In genomic region chr1:225811622-225812487, GRCh38 we compare ENCODE assay signal across 8 cellular contexts. TPM values are rescaled to one million over a fixed set of nuclear protein-coding genes. Genes with fewer than 3 reads are reported as not detected.
DNase-seq lines count a peak whose midpoint lies in the region; ATAC-seq and TF ChIP-seq lines count a peak whose summit lies in the region.

No MANE protein-coding gene starts in this region.

- H3K4me3 ChIP-seq in ACC112 (ENCODE audit: low read depth, low read length) = peak overlapping the region; percentile 81
- H3K4me3 ChIP-seq in HFF-Myc (replicated peaks; ENCODE audit: low read depth, low read length) = no peak overlapping the region
- H3K4me3 ChIP-seq in choroid plexus epithelial cell (ENCODE audit: low read depth, low read length) = peak overlapping the region; percentile 75

- H3K36me3 Mint-ChIP-seq in stimulated activated naive B cell treated with anti-CD40 and anti-IgM and Interleukin-4, amounts not matched to agents 10 μg/mL and 1 μg/mL and 100 μg/mL, for 72 hours = no peaks in the 10 kb centered on the region
- no peaks in the 10 kb centered on the region for H3K36me3 Mint-ChIP-seq in activated T-cell treated with anti-CD3 and anti-CD28 coated beads, Interleukin-2, amount 50 U/mL, for 72 hours (ENCODE audit: insufficient read depth in 2 of 2)

- no peak overlapping the region for H2AFZ ChIP-seq in ACC112 (ENCODE audit: low read length, unreplicated experiment)

- TF ChIP-seq CTCF in HFF-Myc (IDR thresholded peaks at IDR 0.05; ENCODE audit: low read depth, low read length, missing control alignments) (peak; percentile 46), choroid plexus epithelial cell (conservative IDR thresholded peaks at IDR 0.05; ENCODE audit: low read depth, low read length) (peak; percentile 69)

- no peak overlapping the region for H3K4me3 Mint-ChIP-seq in stimulated activated naive B cell treated with anti-CD40 and anti-IgM and Interleukin-4, amounts not matched to agents 10 μg/mL and 1 μg/mL and 100 μg/mL, for 72 hours
- no peak overlapping the region for H3K4me3 Mint-ChIP-seq in activated T-cell treated with anti-CD3 and anti-CD28 coated beads, Interleukin-2, amount 50 U/mL, for 72 hours

- H3K36me3 ChIP-seq in ACC112 (ENCODE audit: insufficient read depth, low read length) = no peaks in the 10 kb centered on the region

- H3K4me1 Mint-ChIP-seq in stimulated activated naive B cell treated with anti-CD40 and anti-IgM and Interleukin-4, amounts not matched to agents 10 μg/mL and 1 μg/mL and 100 μg/mL, for 72 hours = peaks cover 5 to 16% of the 10 kb centered on the region in 2 donors
- peaks cover 11% of the 10 kb centered on the region for H3K4me1 Mint-ChIP-seq in activated T-cell treated with anti-CD3 and anti-CD28 coated beads, Interleukin-2, amount 50 U/mL, for 72 hours (ENCODE audit: low read depth)

- peaks cover 16% of the 10 kb centered on the region for H3K79me2 ChIP-seq in ACC112 (ENCODE audit: control insufficient read depth, insufficient read depth, low read length, unreplicated experiment)

- no peak overlapping the region for H3K27ac ChIP-seq in ACC112 (ENCODE audit: low read depth, low read length)

- H3K27me3 ChIP-seq in ACC112 (ENCODE audit: insufficient read depth, low read length) = no peaks in the 10 kb centered on the region

- ATAC-seq in GM21825 (IDR thresholded peaks at IDR 0.05; ENCODE audit: unreplicated experiment) = no peak
- no peak for ATAC-seq in stimulated activated naive B cell treated with anti-CD40 and anti-IgM and Interleukin-4, amounts not matched to agents 10 μg/mL and 1 μg/mL and 100 μg/mL, for 72 hours (replicated peaks)
- no peak for ATAC-seq in activated T-cell treated with anti-CD3 and anti-CD28 coated beads, Interleukin-2, amount 50 U/mL, for 72 hours (replicated peaks in 1 of 2)

- peaks cover 17 to 21% of the 10 kb centered on the region in 2 donors for H3K27me3 Mint-ChIP-seq in stimulated activated naive B cell treated with anti-CD40 and anti-IgM and Interleukin-4, amounts not matched to agents 10 μg/mL and 1 μg/mL and 100 μg/mL, for 72 hours
- no peaks in the 10 kb centered on the region for H3K27me3 Mint-ChIP-seq in activated T-cell treated with anti-CD3 and anti-CD28 coated beads, Interleukin-2, amount 50 U/mL, for 72 hours (ENCODE audit: low read depth)

- no peak for DNase-seq in HFF-Myc (ENCODE audit: extremely low read depth, low read depth)
- peak; percentile 55 for DNase-seq in choroid plexus epithelial cell (ENCODE audit: low read depth)
- peak; percentile 88 for DNase-seq in mesenteric fat pad (ENCODE audit: low spot score)
- no peak for DNase-seq in stimulated activated naive B cell treated with anti-CD40 and anti-IgM and Interleukin-4, amounts not matched to agents 10 μg/mL and 1 μg/mL and 100 μg/mL, for 72 hours
- no peak for DNase-seq in NK-92 (lab: John Stamatoyannopoulos, UW; ENCODE audit: unreplicated experiment)
- no peak for DNase-seq in activated T-cell treated with anti-CD3 and anti-CD28 coated beads, Interleukin-2, amount 50 U/mL, for 72 hours

- H3K27ac Mint-ChIP-seq in stimulated activated naive B cell treated with anti-CD40 and anti-IgM and Interleukin-4, amounts not matched to agents 10 μg/mL and 1 μg/mL and 100 μg/mL, for 72 hours = no peak overlapping the region
- no peak overlapping the region for H3K27ac Mint-ChIP-seq in activated T-cell treated with anti-CD3 and anti-CD28 coated beads, Interleukin-2, amount 50 U/mL, for 72 hours

- H3K9me3 Mint-ChIP-seq in stimulated activated naive B cell treated with anti-CD40 and anti-IgM and Interleukin-4, amounts not matched to agents 10 μg/mL and 1 μg/mL and 100 μg/mL, for 72 hours = no peaks in the 10 kb centered on the region
- H3K9me3 Mint-ChIP-seq in activated T-cell treated with anti-CD3 and anti-CD28 coated beads, Interleukin-2, amount 50 U/mL, for 72 hours = no peaks in the 10 kb centered on the region

- peaks cover 41% of the 10 kb centered on the region for H3K4me1 ChIP-seq in ACC112 (ENCODE audit: control insufficient read depth, insufficient read depth, low read length, unreplicated experiment)

RNA-seq across cellular contexts. Expression of gene EPHX1, which starts 1.9 kb away (rescaled TPM):
- 288 TPM for total RNA-seq in mesenteric fat pad
- 1 to 10 TPM; 2.6 to 3.8 TPM for total RNA-seq in activated T-cell treated with anti-CD3 and anti-CD28 coated beads, Interleukin-2, amount 50 U/mL, for 72 hours

RNA-seq across cellular contexts. Expression of gene SRP9, which starts 34.2 kb away (rescaled TPM):
- total RNA-seq in mesenteric fat pad = 125 TPM
- 100 to 1,000 TPM; 217 to 239 TPM for total RNA-seq in activated T-cell treated with anti-CD3 and anti-CD28 coated beads, Interleukin-2, amount 50 U/mL, for 72 hours

Comparison
In these comparisons a context has a peak if more than half of its experiments do, and no peak if none do; other contexts are left out.
1. DNase-seq: peak in choroid plexus epithelial cell (single experiment) and mesenteric fat pad (single experiment); none in HFF-Myc (single experiment), stimulated activated naive B cell treated with anti-CD40 and anti-IgM and Interleukin-4, amounts not matched to agents 10 μg/mL and 1 μg/mL and 100 μg/mL, for 72 hours (single experiment), NK-92 (single experiment) and activated T-cell treated with anti-CD3 and anti-CD28 coated beads, Interleukin-2, amount 50 U/mL, for 72 hours (0 of 2).
2. RNA of gene EPHX1, which starts 1.9 kb away (total RNA-seq): 288 TPM in mesenteric fat pad (single experiment); 2.6 to 3.8 TPM in activated T-cell treated with anti-CD3 and anti-CD28 coated beads, Interleukin-2, amount 50 U/mL, for 72 hours; every median in the first group is over 10 times any median in the second.